ENCODE assay signal across 10 cellular contexts in the genomic region with DNA sequence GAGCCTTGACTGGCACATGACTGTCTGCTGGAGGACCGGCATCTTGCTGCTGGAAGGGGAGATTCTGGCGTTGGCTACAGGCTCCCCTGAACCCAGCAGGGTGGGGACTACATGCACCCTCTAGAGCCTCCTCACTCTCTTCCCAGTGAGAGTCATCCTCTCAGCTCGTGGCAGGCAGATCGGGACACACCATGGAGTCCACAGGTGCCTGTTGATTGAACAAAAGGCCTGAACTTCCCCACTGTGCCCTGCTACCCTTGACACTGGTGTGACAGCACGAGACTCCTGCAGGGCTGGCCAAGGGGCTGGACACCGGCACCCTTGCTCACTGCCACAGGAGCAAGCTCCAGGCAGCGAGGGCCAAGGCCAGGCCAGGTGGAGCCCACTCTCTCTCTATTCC. TPM values are rescaled to one million over a fixed set of nuclear protein-coding genes. Genes with fewer than 3 reads are reported as not detected.
"Had no signal": no experiment of that assay in that cellular context is flagged by ENCODE, and none has a peak within 500 bp of the region (broad histone marks: within the 10 kb centered on the region; RNA-seq: fewer than 3 reads in every experiment).

No MANE protein-coding gene starts in this region.

- DNase-seq: IMR-90, KBM-7, KG1 had no signal

- H3K9me3 Mint-ChIP-seq: IgD-negative memory B cell had no signal

- H3K4me1 Mint-ChIP-seq: IgD-negative memory B cell had no signal

- H3K36me3 Mint-ChIP-seq: IgD-negative memory B cell had no signal

- H3K27me3 Mint-ChIP-seq: IgD-negative memory B cell had no signal

- H3K27ac ChIP-seq: HL-60, KMS-11 had no signal

- FAIRE-seq: HTR-8/SVneo, K562 had no signal

- H3K9ac ChIP-seq: KMS-11 had no signal

- H3K27ac Mint-ChIP-seq: IgD-negative memory B cell had no signal

- H3K4me3 ChIP-seq: K562 had no signal

- H3K4me3 Mint-ChIP-seq: IgD-negative memory B cell had no signal

- H3K4me2 ChIP-seq: KMS-11 had no signal

RNA-seq across cellular contexts. Expression of a gene that starts 8.2 kb away (rescaled TPM):
- total RNA-seq: HT-29, HT1080, IMR-90 had no signal
- polyA plus RNA-seq: IgD-negative memory B cell, IMR-90 had no signal
